In genomic region chr19:39413269-39413902, GRCh38 we compare ENCODE assay signal across 8 cellular contexts. TPM values are rescaled to one million over a fixed set of nuclear protein-coding genes. Genes with fewer than 3 reads are reported as not detected.
A peak's percentile ranks its signal among the peaks of the same experiment; 100 is the strongest.
DNase-seq lines count a peak whose midpoint lies in the region; ATAC-seq and TF ChIP-seq lines count a peak whose summit lies in the region.

No MANE protein-coding gene starts in this region.

- H3K4me2 ChIP-seq in OCI-LY7 (ENCODE audit: low read length), result peak overlapping the region; percentile 83

- DNase-seq in NCI-H524 (lab: John Stamatoyannopoulos, UW) (peak; percentile 57 to 64), NCI-H524 treated with DMSO at 0.1 percent for 48 hours (lab: John Stamatoyannopoulos, UW) (no peak), OCI-LY7 (ENCODE audit: low spot score) (peak; percentile 52), cardiac fibroblast (ENCODE audit: low read depth in 2 of 2) (peak; percentile 57 to 83), kidney epithelial cell (ENCODE audit: low read depth) (no peak), substantia nigra (lab: John Stamatoyannopoulos, UW) (peak in 6 of 49 donors; percentile 13 to 84 (median 47)), GM10266 (ENCODE audit: extremely low spot score) (no peak)

- H3K79me2 ChIP-seq in OCI-LY7 (ENCODE audit: insufficient read depth, low read depth, low read length), result peaks cover 26% of the 10 kb centered on the region

- POLR2A ChIA-PET in OCI-LY7 (lab: Charles Lee), result interaction anchor here (1.0 kb wide), 1 partner anchor 15 kb away, joined by 3 read pairs; no protein-coding TSS in a partner anchor

- H3K9me3 ChIP-seq in OCI-LY7 (ENCODE audit: low read length), result no peaks in the 10 kb centered on the region

- H2AFZ ChIP-seq in OCI-LY7 (ENCODE audit: low read length), result peak overlapping the region; percentile 2; the same call in 1 of the 2 replicates

- H3K4me1 ChIP-seq in OCI-LY7 (ENCODE audit: insufficient read depth, low read length, poor library complexity, severe bottlenecking), result peaks cover 33% of the 10 kb centered on the region

- ATAC-seq in HG03095 (IDR thresholded peaks at IDR 0.05; ENCODE audit: unreplicated experiment), result no peak

- no peaks in the 10 kb centered on the region for H3K9me2 ChIP-seq in OCI-LY7 (ENCODE audit: insufficient read depth, low read length)

- BruUV-seq in OCI-LY7 (replicated peaks; lab: Mats Ljungman, UMichigan), result no TSS peak

- H3K36me3 ChIP-seq in OCI-LY7 (ENCODE audit: insufficient read depth, low read length), result peaks cover 24% of the 10 kb centered on the region
- H3K36me3 ChIP-seq in kidney epithelial cell (ENCODE audit: control insufficient read depth, insufficient read depth, low read length), result peaks cover 1% of the 10 kb centered on the region

- H3K4me3 ChIP-seq in OCI-LY7 (ENCODE audit: low read depth, low read length, poor library complexity, severe bottlenecking) (peak overlapping the region; percentile 89), cardiac fibroblast (replicated peaks in 1 of 2; ENCODE audit: low read depth in 2 of 2, low read length in 2 of 2) (peak overlapping the region; percentile 84 to 87), kidney epithelial cell (ENCODE audit: low read depth, low read length) (peak overlapping the region; percentile 96)

- CTCF ChIA-PET in OCI-LY7 (lab: Charles Lee; ENCODE audit: unreplicated experiment), result no interaction called here

- H3K27ac ChIP-seq in OCI-LY7 (ENCODE audit: low read depth, low read length, poor library complexity, severe bottlenecking), result peak overlapping the region; percentile 70
- H3K27ac ChIP-seq in substantia nigra (ENCODE audit: low read depth, low read length, poor library complexity, severe bottlenecking), result peak overlapping the region; percentile 88

- no peaks in the 10 kb centered on the region for H3K27me3 ChIP-seq in kidney epithelial cell (ENCODE audit: control insufficient read depth, insufficient read depth, low read length)

- TF ChIP-seq CTCF in OCI-LY7 (conservative IDR thresholded peaks at IDR 0.05; ENCODE audit: low read length), result no peak
- no peak for TF ChIP-seq CTCF in cardiac fibroblast (IDR thresholded peaks at IDR 0.05; ENCODE audit: low read depth, low read length)
- no peak for TF ChIP-seq CTCF in kidney epithelial cell (IDR thresholded peaks at IDR 0.05; ENCODE audit: insufficient read depth, low read length, poor library complexity, severe bottlenecking)
- TF ChIP-seq CTCF in GM10266 (IDR thresholded peaks at IDR 0.05; ENCODE audit: control insufficient read depth, insufficient read depth, low read depth, missing control alignments), result no peak

- H4K20me1 ChIP-seq in OCI-LY7 (ENCODE audit: insufficient read depth, low read length), result no peaks in the 10 kb centered on the region; the same call in 1 of the 2 replicates

- intact Hi-C loops in OCI-LY7 (cut with micrococcal nuclease; ENCODE audit: unreplicated experiment), result no loop called here

RNA-seq across cellular contexts. Expression of gene PLEKHG2, which starts 0.9 kb away (rescaled TPM):
- total RNA-seq in OCI-LY7 (2014; rRNA removed; shearing (Covaris generic)), result 28.3 and 30.4 TPM in 2 replicates
- total RNA-seq in OCI-LY7 (2022), result 65.9 and 68.2 TPM in 2 replicates
- total RNA-seq in kidney epithelial cell, result 22.8 and 46.9 TPM in 2 replicates

RNA-seq across cellular contexts. Expression of gene ZFP36, which starts 6.7 kb away (rescaled TPM):
- total RNA-seq in OCI-LY7 (2014; rRNA removed; shearing (Covaris generic)), result 19.4 and 21.8 TPM in 2 replicates
- total RNA-seq in OCI-LY7 (2022) (55.9 and 57.2 TPM in 2 replicates), kidney epithelial cell (7.5 and 12.4 TPM in 2 replicates)

RNA-seq across cellular contexts. Expression of gene MED29, which starts 22.2 kb away (rescaled TPM):
- 15.7 and 28.3 TPM in 2 replicates for total RNA-seq in OCI-LY7 (2014; rRNA removed; shearing (Covaris generic))
- total RNA-seq in OCI-LY7 (2022) (31.2 and 31.3 TPM in 2 replicates), kidney epithelial cell (22.8 and 28.6 TPM in 2 replicates)

RNA-seq across cellular contexts. Expression of gene RPS16, which starts 22.4 kb away (rescaled TPM):
- total RNA-seq in OCI-LY7 (2014; rRNA removed; shearing (Covaris generic)), result 538 and 634 TPM in 2 replicates
- total RNA-seq in OCI-LY7 (2022), result 3,661 and 4,044 TPM in 2 replicates
- 1,721 and 2,288 TPM in 2 replicates for total RNA-seq in kidney epithelial cell

RNA-seq across cellular contexts. Expression of gene PAF1, which starts 22.5 kb away (rescaled TPM):
- 33.1 and 35.4 TPM in 2 replicates for total RNA-seq in OCI-LY7 (2014; rRNA removed; shearing (Covaris generic))
- 45.9 and 46.8 TPM in 2 replicates for total RNA-seq in OCI-LY7 (2022)
- total RNA-seq in kidney epithelial cell, result 37.8 and 44.6 TPM in 2 replicates

Comparison
In these comparisons a context has a peak if more than half of its experiments do, and no peak if none do; other contexts are left out.
1. DNase-seq: peak in NCI-H524 (2 of 2), OCI-LY7 (single experiment) and cardiac fibroblast (2 of 2); none in NCI-H524 treated with DMSO at 0.1 percent for 48 hours (single experiment), kidney epithelial cell (single experiment) and GM10266 (single experiment).
2. Peak in every context shown above with its lines, with median percentiles within 50 percentile points of each other: H3K4me3 ChIP-seq.